In the genomic region with DNA sequence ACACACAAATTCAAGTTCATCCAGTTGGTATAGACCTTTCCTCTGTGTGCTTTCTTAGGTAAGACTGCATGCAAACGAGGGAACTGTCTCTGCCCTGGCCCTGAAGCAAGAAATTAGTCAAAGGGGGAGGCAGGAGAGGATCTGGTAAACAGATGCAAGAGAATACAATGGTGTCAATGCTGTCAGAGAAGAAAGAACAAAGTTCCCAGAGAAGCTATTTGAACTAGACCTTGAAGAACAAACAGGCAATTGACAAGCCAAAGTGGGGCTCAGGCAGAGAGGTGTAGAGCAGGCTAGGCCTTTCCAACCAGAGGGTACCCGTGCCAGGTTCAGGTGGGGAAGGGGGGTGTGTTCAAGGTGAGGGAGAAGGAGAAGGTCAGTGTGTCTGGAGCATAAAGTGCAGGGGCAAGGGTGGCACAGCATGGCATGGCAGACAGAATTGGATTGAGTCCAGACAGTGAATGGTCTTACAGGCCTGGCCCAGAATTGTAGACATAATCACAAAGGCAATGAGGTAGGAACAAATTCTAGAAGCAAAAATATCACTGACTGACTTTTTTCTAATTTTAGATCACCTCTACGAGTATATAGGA, we compare ENCODE assay signal across 1 cellular context.
TF ChIP-seq lines count a peak whose summit lies in the region.

No MANE protein-coding gene starts in this region.

TF ChIP-seq in WTC11, 78 proteins besides CTCF, POLR2A, EP300 and RAD21 (continued from another document):
- TF ChIP-seq, protein P1, sequence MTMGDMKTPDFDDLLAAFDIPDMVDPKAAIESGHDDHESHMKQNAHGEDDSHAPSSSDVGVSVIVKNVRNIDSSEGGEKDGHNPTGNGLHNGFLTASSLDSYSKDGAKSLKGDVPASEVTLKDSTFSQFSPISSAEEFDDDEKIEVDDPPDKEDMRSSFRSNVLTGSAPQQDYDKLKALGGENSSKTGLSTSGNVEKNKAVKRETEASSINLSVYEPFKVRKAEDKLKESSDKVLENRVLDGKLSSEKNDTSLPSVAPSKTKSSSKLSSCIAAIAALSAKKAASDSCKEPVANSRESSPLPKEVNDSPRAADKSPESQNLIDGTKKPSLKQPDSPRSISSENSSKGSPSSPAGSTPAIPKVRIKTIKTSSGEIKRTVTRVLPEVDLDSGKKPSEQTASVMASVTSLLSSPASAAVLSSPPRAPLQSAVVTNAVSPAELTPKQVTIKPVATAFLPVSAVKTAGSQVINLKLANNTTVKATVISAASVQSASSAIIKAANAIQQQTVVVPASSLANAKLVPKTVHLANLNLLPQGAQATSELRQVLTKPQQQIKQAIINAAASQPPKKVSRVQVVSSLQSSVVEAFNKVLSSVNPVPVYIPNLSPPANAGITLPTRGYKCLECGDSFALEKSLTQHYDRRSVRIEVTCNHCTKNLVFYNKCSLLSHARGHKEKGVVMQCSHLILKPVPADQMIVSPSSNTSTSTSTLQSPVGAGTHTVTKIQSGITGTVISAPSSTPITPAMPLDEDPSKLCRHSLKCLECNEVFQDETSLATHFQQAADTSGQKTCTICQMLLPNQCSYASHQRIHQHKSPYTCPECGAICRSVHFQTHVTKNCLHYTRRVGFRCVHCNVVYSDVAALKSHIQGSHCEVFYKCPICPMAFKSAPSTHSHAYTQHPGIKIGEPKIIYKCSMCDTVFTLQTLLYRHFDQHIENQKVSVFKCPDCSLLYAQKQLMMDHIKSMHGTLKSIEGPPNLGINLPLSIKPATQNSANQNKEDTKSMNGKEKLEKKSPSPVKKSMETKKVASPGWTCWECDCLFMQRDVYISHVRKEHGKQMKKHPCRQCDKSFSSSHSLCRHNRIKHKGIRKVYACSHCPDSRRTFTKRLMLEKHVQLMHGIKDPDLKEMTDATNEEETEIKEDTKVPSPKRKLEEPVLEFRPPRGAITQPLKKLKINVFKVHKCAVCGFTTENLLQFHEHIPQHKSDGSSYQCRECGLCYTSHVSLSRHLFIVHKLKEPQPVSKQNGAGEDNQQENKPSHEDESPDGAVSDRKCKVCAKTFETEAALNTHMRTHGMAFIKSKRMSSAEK (CRISPR knock-in tag; IDR thresholded peaks at IDR 0.05; ENCODE audit: borderline replicate concordance), result no peak
- TF ChIP-seq ZNF121 (CRISPR knock-in tag; IDR thresholded peaks at IDR 0.05), result no peak
- TF ChIP-seq CREB1 (CRISPR knock-in tag; IDR thresholded peaks at IDR 0.05), result no peak
TF ChIP-seq in WTC11: peak in this region for 0.
